In the genomic region with DNA sequence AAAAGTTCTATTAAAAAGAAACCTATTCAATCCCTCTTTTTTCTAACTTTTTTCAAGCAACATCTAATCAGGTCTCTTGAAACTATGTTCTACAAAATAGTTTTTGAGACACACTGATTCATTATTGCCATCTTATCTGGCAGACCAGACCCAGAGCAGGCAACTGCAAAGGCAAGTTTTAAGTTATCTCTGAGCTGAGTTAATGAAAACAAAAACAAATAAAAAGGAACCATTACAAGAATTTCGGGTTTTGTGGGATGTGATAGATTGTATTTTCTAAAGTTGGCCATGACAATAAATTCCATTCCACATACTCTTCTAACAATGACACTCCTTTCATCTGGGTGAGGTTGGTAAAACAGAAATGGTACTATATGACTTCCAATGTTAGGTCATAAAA, we compare ENCODE assay signal across 25 cellular contexts.
"Had no signal": no experiment of that assay in that cellular context is flagged by ENCODE, and none has a peak within 500 bp of the region (broad histone marks: within the 10 kb centered on the region; RNA-seq: fewer than 3 reads in every experiment).

No MANE protein-coding gene starts in this region.

- ATAC-seq: activated T-cell treated with anti-CD3 and anti-CD28 coated beads, Interleukin-2, amount 50 U/mL, for 4 hours; activated T-helper 17 cell treated with anti-CD3 and anti-CD28 coated beads, Interleukin-2, amount 50 U/mL, for 72 hours; left colon; right lobe of liver; stimulated activated naive CD8-positive, alpha-beta T cell treated with anti-CD3 and anti-CD28 coated beads, Interleukin-15, Interleukin-2, amounts not matched to agents 100 U/mL and 50 U/mL, for 24 hours had no signal

- DNase-seq: activated CD4-positive, alpha-beta memory T cell treated with anti-CD3 and anti-CD28 coated beads, Interleukin-2, amount 10 ng/mL, durations not matched to agents 7 days and 5 days; activated CD4-positive, alpha-beta T cell treated with anti-CD3 and anti-CD28 coated beads for 1 hour; activated CD4-positive, alpha-beta T cell treated with anti-CD3 and anti-CD28 coated beads, Interleukin-2, amount 10 ng/mL, durations not matched to agents 7 days and 5 days; activated gamma-delta T cell treated with Interleukin-2 at 50 U/mL for 16 hours; activated naive CD4-positive, alpha-beta T cell treated with anti-CD3 and anti-CD28 coated beads, Interleukin-2, amount 50 U/mL, for 16 hours; activated T-cell treated with anti-CD3 and anti-CD28 coated beads, Interleukin-2, amount 50 U/mL, for 4 hours; amygdala; effector CD4-positive, alpha-beta T cell; esophagus squamous epithelium; head of caudate nucleus; hippocampal formation; kidney; left colon; naive B cell; nephron progenitor cell; ovary; right lobe of liver; stimulated activated CD4-positive, alpha-beta T cell treated with anti-CD3 and anti-CD28 coated beads, Interleukin-2, amount 100 ng/mL, for 48 hours; stimulated activated naive CD8-positive, alpha-beta T cell treated with anti-CD3 and anti-CD28 coated beads, Interleukin-15, Interleukin-2, amounts not matched to agents 100 U/mL and 50 U/mL, for 24 hours; T1000; testis; transverse colon had no signal

- H3K27me3 ChIP-seq: esophagus squamous epithelium, neutrophil, ovary, right lobe of liver, testis, transverse colon had no signal

- H3K9me3 ChIP-seq: neutrophil, ovary, right lobe of liver, testis had no signal

- H3K4me3 ChIP-seq: esophagus squamous epithelium, ovary, right lobe of liver, testis, transverse colon had no signal

- H3K27ac ChIP-seq: epithelial cell of prostate, esophagus squamous epithelium, neutrophil, ovary, right lobe of liver, testis, transverse colon had no signal

- H3K36me3 ChIP-seq: esophagus squamous epithelium, neutrophil, ovary, right lobe of liver, transverse colon had no signal

- H3K4me1 ChIP-seq: esophagus squamous epithelium, right lobe of liver, testis, transverse colon had no signal
